ENCODE assay signal across 16 cellular contexts in the genomic region with DNA sequence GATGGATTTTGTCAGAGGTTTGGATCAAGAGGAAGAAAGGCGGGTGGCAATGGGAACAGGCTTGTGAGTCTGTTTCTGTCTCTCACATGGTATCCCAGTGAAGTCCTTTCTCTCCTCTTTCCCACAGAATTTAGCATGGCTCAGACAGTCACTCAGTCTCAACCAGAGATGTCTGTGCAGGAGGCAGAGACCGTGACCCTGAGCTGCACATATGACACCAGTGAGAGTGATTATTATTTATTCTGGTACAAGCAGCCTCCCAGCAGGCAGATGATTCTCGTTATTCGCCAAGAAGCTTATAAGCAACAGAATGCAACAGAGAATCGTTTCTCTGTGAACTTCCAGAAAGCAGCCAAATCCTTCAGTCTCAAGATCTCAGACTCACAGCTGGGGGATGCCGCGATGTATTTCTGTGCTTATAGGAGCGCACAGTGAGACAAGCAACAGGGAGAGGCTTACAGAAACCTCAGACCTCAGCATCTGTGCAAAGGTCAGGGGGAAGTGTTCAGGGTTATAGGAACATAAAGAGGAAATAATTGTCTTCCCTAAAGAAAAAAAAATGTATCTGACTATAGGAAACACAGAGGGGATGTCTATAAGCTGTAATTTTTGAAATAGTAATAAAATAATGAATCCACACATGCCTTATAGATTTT.
DNase-seq lines count a peak whose midpoint lies in the region; ATAC-seq, FAIRE-seq and TF ChIP-seq lines count a peak whose summit lies in the region.
"Had no signal": no experiment of that assay in that cellular context is flagged by ENCODE, and none has a peak within 500 bp of the region (broad histone marks: within the 10 kb centered on the region; RNA-seq: fewer than 3 reads in every experiment).

No MANE protein-coding gene starts in this region.

- H3K9ac ChIP-seq in OCI-LY3 (ENCODE audit: low read length) (no peak overlapping the region), GM12878 (ENCODE audit: control insufficient read depth, insufficient read depth, low read length) (no peak overlapping the region)

- H3K27ac ChIP-seq in OCI-LY3 (ENCODE audit: low read length): peak overlapping the region; percentile 24; the same call in 1 of the 2 replicates
- no peak overlapping the region for H3K27ac ChIP-seq in GM12878 (ENCODE audit: control insufficient read depth, insufficient read depth)
- no peak overlapping the region for H3K27ac ChIP-seq in hepatocyte
- H3K27ac ChIP-seq: ovary had no signal

- H3K9me2 ChIP-seq in hepatocyte (replicated peaks; ENCODE audit: insufficient read depth): no peaks in the 10 kb centered on the region

- peaks cover 3% of the 10 kb centered on the region for H3K27me3 Mint-ChIP-seq in stimulated activated naive CD8-positive, alpha-beta T cell treated with anti-CD3 and anti-CD28 coated beads, Interleukin-15, Interleukin-2, amounts not matched to agents 100 ng/mL and 50 ng/mL, for 24 hours
- H3K27me3 Mint-ChIP-seq in MCF 10A (ENCODE audit: insufficient read depth, unreplicated experiment): peaks cover 9% of the 10 kb centered on the region

- BruUV-seq in GM12878 (replicated peaks; lab: Mats Ljungman, UMichigan) (no TSS peak), MCF 10A (replicated peaks; lab: Mats Ljungman, UMichigan) (no TSS peak)

- TF ChIP-seq RAD21 in GM12878 (IDR thresholded peaks at IDR 0.05; ENCODE audit: insufficient read depth, low read depth, low read length): no peak

- no peak for TF ChIP-seq POLR2A in GM12878 (IDR thresholded peaks at IDR 0.05; ENCODE audit: low read depth, low read length)

- peak overlapping the region; percentile 70 for H3K4me3 Mint-ChIP-seq in stimulated activated naive CD8-positive, alpha-beta T cell treated with anti-CD3 and anti-CD28 coated beads, Interleukin-15, Interleukin-2, amounts not matched to agents 100 ng/mL and 50 ng/mL, for 24 hours
- H3K4me3 Mint-ChIP-seq in MCF 10A (ENCODE audit: unreplicated experiment): no peak overlapping the region
- H3K4me3 Mint-ChIP-seq: stimulated activated memory B cell treated with anti-CD40 and anti-IgM and Interleukin-4, amounts not matched to agents 10 μg/mL and 1 μg/mL and 100 μg/mL, for 72 hours had no signal

- in situ Hi-C loops in GM12878 (cut with MboI): no loop called here

- RAD21 ChIA-PET in GM12878 (lab: Charles Lee; ENCODE audit: unreplicated experiment): interaction anchor here (0.6 to 2.1 kb wide), 16 partner anchors 15 to 289 kb away, joined by 3 to 9 read pairs (median 4); no protein-coding TSS in a partner anchor

- POLR2A ChIA-PET in GM12878 (lab: Charles Lee) (interaction anchor here (1.2 kb wide), 2 partner anchors 16 to 17 kb away, joined by 3 read pairs; no protein-coding TSS in a partner anchor), MCF 10A (lab: Yijun Ruan, JAX) (interaction anchor here (1.2 kb wide), 1 partner anchor 14 kb away, joined by 4 read pairs; no protein-coding TSS in a partner anchor)

- H2AFZ ChIP-seq in OCI-LY3 (ENCODE audit: low read depth, low read length): no peak overlapping the region
- H2AFZ ChIP-seq in GM12878 (ENCODE audit: control insufficient read depth, low read depth, low read length): no peak overlapping the region
- H2AFZ ChIP-seq in hepatocyte: no peak overlapping the region

- H3K4me1 ChIP-seq in OCI-LY3 (ENCODE audit: low read length): peaks cover 31% of the 10 kb centered on the region
- H3K4me1 ChIP-seq in GM12878 (ENCODE audit: control insufficient read depth, insufficient read depth, low read length): peaks cover 5% of the 10 kb centered on the region; the same call in 1 of the 2 replicates
- no peaks in the 10 kb centered on the region for H3K4me1 ChIP-seq in hepatocyte (ENCODE audit: insufficient read depth)

- TF ChIP-seq CTCF in OCI-LY3 (IDR thresholded peaks at IDR 0.05; ENCODE audit: low read depth, low read length) (no peak), GM12878 (IDR thresholded peaks at IDR 0.05 in 2 of 3, conservative IDR thresholded peaks at IDR 0.05 in 1 of 3; ENCODE audit: control insufficient read depth in 2 of 3, extremely low read depth in 1 of 3, insufficient read depth in 1 of 3, low read depth in 3 of 3, low read length in 3 of 3) (no peak), MCF 10A (IDR thresholded peaks at IDR 0.05; ENCODE audit: unreplicated experiment) (no peak), hepatocyte (IDR thresholded peaks at IDR 0.05; ENCODE audit: poor library complexity) (no peak)

- H3K4me2 ChIP-seq in OCI-LY3 (ENCODE audit: low read length) (peak overlapping the region; percentile 67), GM12878 (ENCODE audit: control insufficient read depth, insufficient read depth) (no peak overlapping the region; the same call in 1 of the 2 replicates), hepatocyte (no peak overlapping the region)

- DNase-seq in stimulated activated naive CD8-positive, alpha-beta T cell treated with anti-CD3 and anti-CD28 coated beads, Interleukin-15, Interleukin-2, amounts not matched to agents 100 U/mL and 50 U/mL, for 24 hours: no peak
- DNase-seq in GM12878 (ENCODE audit: low read depth, low spot score): no peak
- no peak for DNase-seq in MCF 10A (ENCODE audit: unreplicated experiment)
- no peak for DNase-seq in hepatocyte (ENCODE audit: low spot score)
- DNase-seq: H7, head of caudate nucleus, islet precursor cell, NCI-H1092, NCI-H2171 treated with DMSO at 0.1 percent for 48 hours, ovary had no signal

- H4K20me1 ChIP-seq in OCI-LY3 (ENCODE audit: insufficient read depth, low read length): no peaks in the 10 kb centered on the region
- H4K20me1 ChIP-seq in GM12878 (ENCODE audit: control insufficient read depth, insufficient read depth): no peaks in the 10 kb centered on the region
- H4K20me1 ChIP-seq in hepatocyte (ENCODE audit: insufficient read depth, poor library complexity, severe bottlenecking): no peaks in the 10 kb centered on the region

- TF ChIP-seq EP300 in GM12878 (IDR thresholded peaks at IDR 0.05; ENCODE audit: borderline replicate concordance in 1 of 2, control insufficient read depth in 1 of 2, low read depth in 2 of 2, low read length in 2 of 2): no peak

- no peak overlapping the region for H3K27ac Mint-ChIP-seq in stimulated activated naive CD8-positive, alpha-beta T cell treated with anti-CD3 and anti-CD28 coated beads, Interleukin-15, Interleukin-2, amounts not matched to agents 100 ng/mL and 50 ng/mL, for 24 hours
- H3K27ac Mint-ChIP-seq in MCF 10A (ENCODE audit: low read depth, unreplicated experiment): no peak overlapping the region
- H3K27ac Mint-ChIP-seq: stimulated activated memory B cell treated with anti-CD40 and anti-IgM and Interleukin-4, amounts not matched to agents 10 μg/mL and 1 μg/mL and 100 μg/mL, for 72 hours had no signal

- H3K4me1 Mint-ChIP-seq in stimulated activated naive CD8-positive, alpha-beta T cell treated with anti-CD3 and anti-CD28 coated beads, Interleukin-15, Interleukin-2, amounts not matched to agents 100 ng/mL and 50 ng/mL, for 24 hours (ENCODE audit: low read depth): no peaks in the 10 kb centered on the region
- H3K4me1 Mint-ChIP-seq in MCF 10A (ENCODE audit: insufficient read depth, unreplicated experiment): no peaks in the 10 kb centered on the region

- no peak for FAIRE-seq in GM12878 (lab: Jason Lieb, UNC)
- FAIRE-seq: urothelium cell line had no signal

- peaks cover 5% of the 10 kb centered on the region for H3K27me3 ChIP-seq in OCI-LY3 (ENCODE audit: low read depth, low read length)
- H3K27me3 ChIP-seq in GM12878 (replicated peaks in 1 of 2; ENCODE audit: control insufficient read depth in 2 of 2, insufficient read depth in 2 of 2, low read length in 1 of 2): peaks cover 0 to 3% of the 10 kb centered on the region in 2 experiments; a peak in 3 of 4 replicates
- no peaks in the 10 kb centered on the region for H3K27me3 ChIP-seq in hepatocyte
- H3K27me3 ChIP-seq: ovary had no signal

- H3K9me3 ChIP-seq in OCI-LY3 (ENCODE audit: insufficient read depth, low read length) (no peaks in the 10 kb centered on the region), GM12878 (replicated peaks; ENCODE audit: control insufficient read depth, insufficient read depth, low read length) (no peaks in the 10 kb centered on the region), hepatocyte (ENCODE audit: low read depth) (no peaks in the 10 kb centered on the region)
- H3K9me3 ChIP-seq: ovary had no signal

- 9% methylated on average over 8 of the region's 8 CpGs for WGBS in GM12878 (ENCODE audit: insufficient coverage, insufficient replicate concordance, low lambda C conversion rate, missing lambda C conversion rate)
- 79% methylated on average over 8 of the region's 8 CpGs for WGBS in hepatocyte (ENCODE audit: low lambda C conversion rate, missing lambda C conversion rate)

- H3K9me3 Mint-ChIP-seq in stimulated activated naive CD8-positive, alpha-beta T cell treated with anti-CD3 and anti-CD28 coated beads, Interleukin-15, Interleukin-2, amounts not matched to agents 100 ng/mL and 50 ng/mL, for 24 hours: no peaks in the 10 kb centered on the region
- no peaks in the 10 kb centered on the region for H3K9me3 Mint-ChIP-seq in MCF 10A (ENCODE audit: unreplicated experiment)

- no peaks in the 10 kb centered on the region for H3K79me2 ChIP-seq in OCI-LY3 (ENCODE audit: low read length)
- no peaks in the 10 kb centered on the region for H3K79me2 ChIP-seq in GM12878 (ENCODE audit: control insufficient read depth, insufficient read depth, low read length)
- H3K79me2 ChIP-seq in hepatocyte: no peaks in the 10 kb centered on the region

- SMC1A ChIA-PET in GM12878 (lab: Charles Lee; ENCODE audit: uncharacterized antibody, unreplicated experiment): interaction anchor here (0.7 to 6.2 kb wide), 24 partner anchors 10 to 289 kb away, joined by 3 to 36 read pairs (median 4); no protein-coding TSS in a partner anchor

- no peaks in the 10 kb centered on the region for H3K36me3 Mint-ChIP-seq in stimulated activated naive CD8-positive, alpha-beta T cell treated with anti-CD3 and anti-CD28 coated beads, Interleukin-15, Interleukin-2, amounts not matched to agents 100 ng/mL and 50 ng/mL, for 24 hours (ENCODE audit: low read depth)
- H3K36me3 Mint-ChIP-seq in MCF 10A (ENCODE audit: insufficient read depth, unreplicated experiment): no peaks in the 10 kb centered on the region

- CTCF ChIA-PET in GM12878 (lab: Yijun Ruan, JAX): interaction anchor here (0.8 to 7.0 kb wide), 26 partner anchors 9 to 288 kb away, joined by 3 to 52 read pairs (median 6); no protein-coding TSS in a partner anchor
- CTCF ChIA-PET in MCF 10A (lab: Yijun Ruan, JAX): interaction anchor here (0.6 to 6.3 kb wide), 8 partner anchors 7 to 1986 kb away, joined by 3 to 39 read pairs (median 4); no protein-coding TSS in a partner anchor

- ATAC-seq in stimulated activated naive CD8-positive, alpha-beta T cell treated with anti-CD3 and anti-CD28 coated beads, Interleukin-15, Interleukin-2, amounts not matched to agents 100 U/mL and 50 U/mL, for 24 hours: no peak
- ATAC-seq in GM12878 (peak; percentile 60), GM18502 (IDR thresholded peaks at IDR 0.05; ENCODE audit: poor library complexity, unreplicated experiment) (no peak)
- ATAC-seq in activated CD4-positive, CD25-positive, alpha-beta regulatory T cell treated with anti-CD3 and anti-CD28 coated beads, Interleukin-2, amount 50 U/mL, for 24 hours: no peak
- ATAC-seq: stimulated activated memory B cell treated with anti-CD40 and anti-IgM and Interleukin-4, amounts not matched to agents 10 μg/mL and 1 μg/mL and 100 μg/mL, for 72 hours had no signal

- H3K36me3 ChIP-seq in OCI-LY3 (replicated peaks; ENCODE audit: low read depth, low read length): no peaks in the 10 kb centered on the region
- no peaks in the 10 kb centered on the region for H3K36me3 ChIP-seq in GM12878 (ENCODE audit: control insufficient read depth in 2 of 2, insufficient read depth in 2 of 2, low read length in 1 of 2)
- no peaks in the 10 kb centered on the region for H3K36me3 ChIP-seq in hepatocyte (replicated peaks; ENCODE audit: insufficient read depth, low read depth)
- H3K36me3 ChIP-seq: ovary had no signal

- intact Hi-C loops in GM12878 (cut with micrococcal nuclease; ENCODE audit: unreplicated experiment): loop anchor here (10.0 kb wide), 1 partner anchor 117 kb away; no protein-coding TSS in a partner anchor
- intact Hi-C loops in MCF 10A (cut with micrococcal nuclease): no loop called here

- H3K4me3 ChIP-seq in OCI-LY3 (ENCODE audit: low read length) (peak overlapping the region; percentile 41), GM12878 (no peak overlapping the region), hepatocyte (no peak overlapping the region)
- H3K4me3 ChIP-seq: ovary had no signal
